Comparison of ENCODE assay signal across 21 cellular contexts in the genomic region with DNA sequence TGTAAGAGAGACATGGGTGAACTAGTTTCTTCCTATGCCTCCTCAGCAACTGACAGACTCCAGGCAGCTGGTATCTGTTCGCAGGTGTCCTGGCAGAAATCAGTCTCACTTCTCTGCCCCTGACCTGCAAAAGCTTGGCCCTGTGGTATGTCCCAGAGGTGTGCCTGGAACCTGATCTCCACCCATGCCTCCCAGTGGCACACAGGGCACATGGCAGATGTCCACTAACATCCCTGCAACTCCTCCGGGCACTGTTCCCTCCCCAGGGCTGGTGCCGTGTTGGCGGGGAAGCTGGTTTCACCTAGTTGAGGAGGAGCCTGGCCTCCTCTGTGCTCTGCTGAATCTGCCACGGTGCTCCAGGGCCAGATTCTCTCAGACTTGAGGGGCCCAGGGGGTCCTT.
DNase-seq lines count a peak whose midpoint lies in the region; ATAC-seq, FAIRE-seq and TF ChIP-seq lines count a peak whose summit lies in the region.
"Had no signal": no experiment of that assay in that cellular context is flagged by ENCODE, and none has a peak within 500 bp of the region (broad histone marks: within the 10 kb centered on the region; RNA-seq: fewer than 3 reads in every experiment).

No MANE protein-coding gene starts in this region.

- H3K18ac ChIP-seq in mesenchymal stem cell (ENCODE audit: low read depth in 1 of 2, low read length in 2 of 2) = no peak overlapping the region

- no peak overlapping the region for H2AK5ac ChIP-seq in mesenchymal stem cell (ENCODE audit: low read length, severe bottlenecking)

- H3K14ac ChIP-seq in mesenchymal stem cell (ENCODE audit: low read length in 2 of 2) = no peak overlapping the region

- peaks cover 0 to 49% (median 40%) of the 10 kb centered on the region in 10 experiments; a peak in 17 of 20 replicates for H3K4me1 ChIP-seq in BLaER1 treated with 17β-estradiol and CSF1 and Interleukin-3, amounts not matched to agents 10 nM and 100 nM
- no peaks in the 10 kb centered on the region for H3K4me1 ChIP-seq in mesenchymal stem cell (ENCODE audit: control insufficient read depth, insufficient read depth, low read depth, low read length)
- H3K4me1 ChIP-seq: Caco-2 had no signal

- no peaks in the 10 kb centered on the region for H3K36me3 ChIP-seq in BLaER1 treated with 17β-estradiol and CSF1 and Interleukin-3, amounts not matched to agents 10 nM and 100 nM
- H3K36me3 ChIP-seq in bronchial epithelial cell (ENCODE audit: control insufficient read depth, insufficient read depth, low read length) (no peaks in the 10 kb centered on the region), mesenchymal stem cell (ENCODE audit: control insufficient read depth in 1 of 2, insufficient read depth in 2 of 2, low read depth in 1 of 2, low read length in 2 of 2) (no peaks in the 10 kb centered on the region)

- H4K8ac ChIP-seq in mesenchymal stem cell (ENCODE audit: low read length) = no peak overlapping the region

- H3K27me3 ChIP-seq in BLaER1 treated with 17β-estradiol and CSF1 and Interleukin-3, amounts not matched to agents 10 nM and 100 nM = no peaks in the 10 kb centered on the region
- H3K27me3 ChIP-seq in bronchial epithelial cell (ENCODE audit: control insufficient read depth, insufficient read depth, low read length) = no peaks in the 10 kb centered on the region
- H3K27me3 ChIP-seq in mesenchymal stem cell (ENCODE audit: control insufficient read depth in 1 of 2, insufficient read depth in 1 of 2, low read length in 2 of 2) = peaks cover 2 to 28% of the 10 kb centered on the region in 2 experiments

- no peak overlapping the region for H3K4me3 ChIP-seq in BLaER1 treated with 17β-estradiol and CSF1 and Interleukin-3, amounts not matched to agents 10 nM and 100 nM
- H3K4me3 ChIP-seq in bronchial epithelial cell (ENCODE audit: low read depth, low read length) (no peak overlapping the region), mesenchymal stem cell (ENCODE audit: insufficient read depth in 1 of 2, low read depth in 1 of 2, low read length in 2 of 2) (no peak overlapping the region)
- H3K4me3 ChIP-seq: GM23338 had no signal

- whole genome bisulfite sequencing in mesenchymal stem cell = 83% methylated on average over 5 of the region's 5 CpGs

- no peak overlapping the region for H3K9ac ChIP-seq in BLaER1 treated with 17β-estradiol and CSF1 and Interleukin-3, amounts not matched to agents 10 nM and 100 nM
- H3K9ac ChIP-seq in mesenchymal stem cell (ENCODE audit: low read length) = no peak overlapping the region

- no peak overlapping the region for H2BK12ac ChIP-seq in mesenchymal stem cell (ENCODE audit: low read length in 2 of 2)

- no peak overlapping the region for H2AFZ ChIP-seq in mesenchymal stem cell (ENCODE audit: low read depth, low read length)
- H2AFZ ChIP-seq: GM23338 had no signal

- no peaks in the 10 kb centered on the region for H3K79me1 ChIP-seq in mesenchymal stem cell (replicated peaks; ENCODE audit: low read length, poor library complexity, severe bottlenecking)

- no peak overlapping the region for H2BK15ac ChIP-seq in mesenchymal stem cell (ENCODE audit: low read depth, poor library complexity, severe bottlenecking)

- no peak overlapping the region for H3K4ac ChIP-seq in mesenchymal stem cell (ENCODE audit: low read depth in 1 of 2, low read length in 2 of 2)

- no peak overlapping the region for H3K23ac ChIP-seq in mesenchymal stem cell (ENCODE audit: low read length in 2 of 2)

- peak; percentile 28 for FAIRE-seq in bronchial epithelial cell (lab: Jason Lieb, UNC)
- FAIRE-seq: D721Med, G401.6, GM12891, H54 had no signal

- no peaks in the 10 kb centered on the region for H3K9me3 ChIP-seq in BLaER1 treated with 17β-estradiol and CSF1 and Interleukin-3, amounts not matched to agents 10 nM and 100 nM (replicated peaks in 1 of 11)
- no peaks in the 10 kb centered on the region for H3K9me3 ChIP-seq in mesenchymal stem cell (ENCODE audit: control insufficient read depth, low read length)
- H3K9me3 ChIP-seq: Caco-2 had no signal

- H4K91ac ChIP-seq in mesenchymal stem cell (ENCODE audit: low read length) = peak overlapping the region; percentile 20

- H4K20me1 ChIP-seq in BLaER1 treated with 17β-estradiol and CSF1 and Interleukin-3, amounts not matched to agents 10 nM and 100 nM = no peaks in the 10 kb centered on the region

- peak overlapping the region in 7 of 11 experiments; percentile 46 to 78 (median 62); a peak in 12 of 22 replicates for H3K4me2 ChIP-seq in BLaER1 treated with 17β-estradiol and CSF1 and Interleukin-3, amounts not matched to agents 10 nM and 100 nM
- H3K4me2 ChIP-seq in mesenchymal stem cell (ENCODE audit: low read length, poor library complexity, severe bottlenecking) = no peak overlapping the region
- H3K4me2 ChIP-seq: GM23338 had no signal

- H3K27ac ChIP-seq in BLaER1 treated with 17β-estradiol and CSF1 and Interleukin-3, amounts not matched to agents 10 nM and 100 nM = no peak overlapping the region
- H3K27ac ChIP-seq in mesenchymal stem cell (ENCODE audit: low read length, poor library complexity, severe bottlenecking) = no peak overlapping the region
- H3K27ac ChIP-seq: HL-60 had no signal

- ATAC-seq in left lobe of liver = peak; percentile 95
- ATAC-seq: GM23338 had no signal

- DNase-seq in bronchial epithelial cell (ENCODE audit: low read depth) (no peak), left lobe of liver (ENCODE audit: low spot score) (peak; percentile 93), mesenchymal stem cell (no peak), NCI-H82 (lab: John Stamatoyannopoulos, UW) (no peak), ureter (ENCODE audit: low spot score) (no peak)
- no peak for DNase-seq in stimulated activated CD4-positive, alpha-beta T cell treated with anti-CD3 and anti-CD28 coated beads, Interleukin-4, amount 100 ng/mL, for 4 hours
- DNase-seq in activated effector memory CD4-positive, alpha-beta T cell treated with Interleukin-2 at 50 U/mL for 16 hours = no peak
- DNase-seq: 8988T; C1 segment of cervical spinal cord; Caco-2; CD4-positive, CD25-positive, alpha-beta regulatory T cell; CD8-positive, alpha-beta memory T cell; HCEC 1CT; IMR-90 had no signal

- H2BK120ac ChIP-seq in mesenchymal stem cell (ENCODE audit: low read depth, low read length) = no peak overlapping the region

- H2BK5ac ChIP-seq in mesenchymal stem cell (ENCODE audit: low read depth, low read length, poor library complexity, severe bottlenecking) = no peak overlapping the region

- no peak for TF ChIP-seq CTCF in bronchial epithelial cell (IDR thresholded peaks at IDR 0.05; ENCODE audit: insufficient read depth, low read length, severe bottlenecking)
